8 cellular contexts compared by ENCODE assay signal in genomic region chr17:34656801-34657200, GRCh38.
"Had no signal": no experiment of that assay in that cellular context is flagged by ENCODE, and none has a peak within 500 bp of the region (broad histone marks: within the 10 kb centered on the region; RNA-seq: fewer than 3 reads in every experiment).

No MANE protein-coding gene starts in this region.

- FAIRE-seq: G401.6, GM12878, GM12891, GM12892, GM18507, GM19239 had no signal

- DNase-seq: GDM1, GF-D8 had no signal

- ATAC-seq: GM12878 had no signal

- H3K4me3 ChIP-seq: GM12878 had no signal
